Comparison of ENCODE assay signal across 18 cellular contexts in genomic region chr19:53579518-53579917, GRCh38. TPM values are rescaled to one million over a fixed set of nuclear protein-coding genes. Genes with fewer than 3 reads are reported as not detected.
A peak's percentile ranks its signal among the peaks of the same experiment; 100 is the strongest.
DNase-seq lines count a peak whose midpoint lies in the region; ATAC-seq, FAIRE-seq and TF ChIP-seq lines count a peak whose summit lies in the region.
"Had no signal": no experiment of that assay in that cellular context is flagged by ENCODE, and none has a peak within 500 bp of the region (broad histone marks: within the 10 kb centered on the region; RNA-seq: fewer than 3 reads in every experiment).

No MANE protein-coding gene starts in this region.

- no peak overlapping the region for H3K4me2 ChIP-seq in HepG2 (ENCODE audit: low read depth, low read length)
- H3K4me2 ChIP-seq: BLaER1 treated with 17β-estradiol and CSF1 and Interleukin-3, amounts not matched to agents 10 nM and 100 nM had no signal

- BruUV-seq in HepG2 (replicated peaks; lab: Mats Ljungman, UMichigan) = no TSS peak

- no peak overlapping the region for H3K9ac ChIP-seq in HepG2 (ENCODE audit: insufficient read depth, low read depth, low read length)
- H3K9ac ChIP-seq: BLaER1 treated with 17β-estradiol and CSF1 and Interleukin-3, amounts not matched to agents 10 nM and 100 nM had no signal

- peaks cover 21% of the 10 kb centered on the region for H3K9me3 ChIP-seq in HepG2 (ENCODE audit: low read length)
- H3K9me3 ChIP-seq in right lobe of liver = peaks cover 0 to 25% (median 9%) of the 10 kb centered on the region in 4 donors

- CTCF ChIA-PET in HepG2 (lab: Yijun Ruan, JAX; ENCODE audit: low intra/inter-chr PET ratio, low total read pairs) = no interaction called here

- H3K36me3 ChIP-seq in HepG2 (replicated peaks in 1 of 2; ENCODE audit: control insufficient read depth in 1 of 2, insufficient read depth in 2 of 2, low read length in 2 of 2) = peaks cover 12 to 25% of the 10 kb centered on the region in 2 experiments
- H3K36me3 ChIP-seq in right lobe of liver = peaks cover 0 to 30% (median 13%) of the 10 kb centered on the region in 4 donors

- H3K27me3 ChIP-seq in HepG2 (ENCODE audit: control insufficient read depth in 1 of 2, insufficient read depth in 2 of 2, low read length in 2 of 2) (no peaks in the 10 kb centered on the region), right lobe of liver (no peaks in the 10 kb centered on the region)
- H3K27me3 ChIP-seq: BLaER1 treated with 17β-estradiol and CSF1 and Interleukin-3, amounts not matched to agents 10 nM and 100 nM had no signal

- peaks cover 33% of the 10 kb centered on the region for H3K9me3 Mint-ChIP-seq in central memory CD8-positive, alpha-beta T cell
- H3K9me3 Mint-ChIP-seq in activated CD4-positive, alpha-beta T cell treated with anti-CD3 and anti-CD28 coated beads, Interleukin-2, amount 10 ng/mL, durations not matched to agents 24 days and 14 days = peaks cover 24% of the 10 kb centered on the region

- TF ChIP-seq RAD21 in HepG2 (CRISPR knock-in tag; IDR thresholded peaks at IDR 0.05) = no peak
- no peak for TF ChIP-seq RAD21 in Ishikawa (IDR thresholded peaks at IDR 0.05; ENCODE audit: low read depth)

- H3K36me3 Mint-ChIP-seq in central memory CD8-positive, alpha-beta T cell (ENCODE audit: insufficient read depth) = peaks cover 46% of the 10 kb centered on the region
- peaks cover 53% of the 10 kb centered on the region for H3K36me3 Mint-ChIP-seq in activated CD4-positive, alpha-beta T cell treated with anti-CD3 and anti-CD28 coated beads, Interleukin-2, amount 10 ng/mL, durations not matched to agents 24 days and 14 days (ENCODE audit: low read depth)

- no peaks in the 10 kb centered on the region for H3K27me3 Mint-ChIP-seq in central memory CD8-positive, alpha-beta T cell
- H3K27me3 Mint-ChIP-seq in activated CD4-positive, alpha-beta T cell treated with anti-CD3 and anti-CD28 coated beads, Interleukin-2, amount 10 ng/mL, durations not matched to agents 24 days and 14 days = no peaks in the 10 kb centered on the region
- H3K27me3 Mint-ChIP-seq: CD4-positive, alpha-beta memory T cell had no signal

- peaks cover 49% of the 10 kb centered on the region for H3K4me1 ChIP-seq in HepG2 (ENCODE audit: insufficient read depth, low read length)
- H3K4me1 ChIP-seq in right lobe of liver = no peaks in the 10 kb centered on the region
- H3K4me1 ChIP-seq: BLaER1 treated with 17β-estradiol and CSF1 and Interleukin-3, amounts not matched to agents 10 nM and 100 nM had no signal

- peak in 1 of 2 experiments; percentile 31; a peak in 1 of 4 replicates for TF ChIP-seq EP300 in HepG2 (IDR thresholded peaks at IDR 0.05; ENCODE audit: low read depth in 2 of 2, low read length in 2 of 2)
- TF ChIP-seq EP300 in HepG2 (CRISPR knock-in tag; IDR thresholded peaks at IDR 0.05; ENCODE audit: borderline replicate concordance) = no peak
- no peak for TF ChIP-seq EP300 in Ishikawa (IDR thresholded peaks at IDR 0.05; ENCODE audit: borderline replicate concordance)

- H2AFZ ChIP-seq in HepG2 (ENCODE audit: low read length) = no peak overlapping the region

- in situ Hi-C loops in HepG2 (cut with HindIII; ENCODE audit: extremely low pct_ligation_motif_present, low pct_unique_long_range_greater_than_20kb) = no loop called here

- no peaks in the 10 kb centered on the region for H4K20me1 ChIP-seq in HepG2 (ENCODE audit: insufficient read depth, low read length)
- H4K20me1 ChIP-seq: BLaER1 treated with 17β-estradiol and CSF1 and Interleukin-3, amounts not matched to agents 10 nM and 100 nM had no signal

- peak overlapping the region; percentile 51 for H3K27ac Mint-ChIP-seq in central memory CD8-positive, alpha-beta T cell (ENCODE audit: low read depth)
- H3K27ac Mint-ChIP-seq in activated CD4-positive, alpha-beta T cell treated with anti-CD3 and anti-CD28 coated beads, Interleukin-2, amount 10 ng/mL, durations not matched to agents 24 days and 14 days = no peak overlapping the region
- H3K27ac Mint-ChIP-seq: H9 had no signal

- POLR2A ChIA-PET in HepG2 (lab: Yijun Ruan, JAX) = no interaction called here

- H3K4me3 ChIP-seq in HepG2 (replicated peaks in 1 of 3; ENCODE audit: insufficient read depth in 1 of 3, low read depth in 2 of 3, low read length in 3 of 3) = no peak overlapping the region
- H3K4me3 ChIP-seq in right lobe of liver = no peak overlapping the region
- H3K4me3 ChIP-seq: BLaER1 treated with 17β-estradiol and CSF1 and Interleukin-3, amounts not matched to agents 10 nM and 100 nM had no signal

- TF ChIP-seq CTCF in HepG2 (CRISPR knock-in tag; IDR thresholded peaks at IDR 0.05) (no peak), right lobe of liver (IDR thresholded peaks at IDR 0.05) (no peak)

- no peaks in the 10 kb centered on the region for H3K79me2 ChIP-seq in HepG2 (ENCODE audit: insufficient read depth, low read length)

- intact Hi-C loops in HepG2 (cut with micrococcal nuclease; ENCODE audit: unreplicated experiment) = no loop called here
- intact Hi-C loops in right lobe of liver (cut with DNase I) = no loop called here
- intact Hi-C loops in activated CD4-positive, alpha-beta T cell treated with anti-CD3 and anti-CD28 coated beads, Interleukin-2, amount 10 ng/mL, durations not matched to agents 24 days and 14 days (cut with micrococcal nuclease) = no loop called here

- no peaks in the 10 kb centered on the region for H3K4me1 Mint-ChIP-seq in central memory CD8-positive, alpha-beta T cell
- H3K4me1 Mint-ChIP-seq in activated CD4-positive, alpha-beta T cell treated with anti-CD3 and anti-CD28 coated beads, Interleukin-2, amount 10 ng/mL, durations not matched to agents 24 days and 14 days = no peaks in the 10 kb centered on the region
- H3K4me1 Mint-ChIP-seq: CD4-positive, alpha-beta memory T cell had no signal

- DNase-seq in HepG2 (ENCODE audit: low spot score) (no peak), right lobe of liver (no peak), midbrain (lab: John Stamatoyannopoulos, UW) (no peak)
- no peak for DNase-seq in central memory CD8-positive, alpha-beta T cell (ENCODE audit: low spot score in 2 of 2)
- no peak for DNase-seq in activated CD4-positive, alpha-beta T cell treated with anti-CD3 and anti-CD28 coated beads, Interleukin-2, amount 10 ng/mL, durations not matched to agents 24 days and 14 days
- DNase-seq: 8988T; ACHN; CD4-positive, alpha-beta memory T cell; COR-L47; DMS53; GF-D8; H9; Karpas-422 had no signal

- no peak overlapping the region for H3K4me3 Mint-ChIP-seq in central memory CD8-positive, alpha-beta T cell
- H3K4me3 Mint-ChIP-seq in activated CD4-positive, alpha-beta T cell treated with anti-CD3 and anti-CD28 coated beads, Interleukin-2, amount 10 ng/mL, durations not matched to agents 24 days and 14 days = no peak overlapping the region
- H3K4me3 Mint-ChIP-seq: CD4-positive, alpha-beta memory T cell; H9 had no signal

- no peak for FAIRE-seq in HepG2 (lab: Jason Lieb, UNC)
- FAIRE-seq: GM19239 had no signal

- H3K27ac ChIP-seq in HepG2 (ENCODE audit: extremely low read length, insufficient read depth, low read length) (peak overlapping the region; percentile 2), right lobe of liver (no peak overlapping the region)
- H3K27ac ChIP-seq: BLaER1 treated with 17β-estradiol and CSF1 and Interleukin-3, amounts not matched to agents 10 nM and 100 nM had no signal

- no peak for TF ChIP-seq POLR2A in HepG2 (IDR thresholded peaks at IDR 0.05; ENCODE audit: insufficient read depth in 1 of 2, low read depth in 2 of 2, low read length in 2 of 2)
- TF ChIP-seq POLR2A in right lobe of liver (IDR thresholded peaks at IDR 0.05) = no peak

- 56% methylated on average over 2 of the region's 2 CpGs for WGBS in HepG2 (ENCODE audit: low lambda C conversion rate)
- 72% methylated on average over 2 of the region's 2 CpGs for WGBS in right lobe of liver (ENCODE audit: insufficient coverage, low coverage, low lambda C conversion rate, missing lambda C conversion rate)

- ATAC-seq in HepG2 = no peak
- ATAC-seq in right lobe of liver = no peak
- ATAC-seq in central memory CD8-positive, alpha-beta T cell (replicated peaks; ENCODE audit: extremely low read depth, poor library complexity, severe bottlenecking) = no peak
- no peak for ATAC-seq in HG03097 (IDR thresholded peaks at IDR 0.05; ENCODE audit: low FRiP score, unreplicated experiment)

RNA-seq across cellular contexts. Expression of gene ZNF331, which starts 41.6 kb away (rescaled TPM):
- total RNA-seq in HepG2 (2016; rRNA removed; fragmentation: Illumina TruSeq; extraction: Trizol) = 13.3 and 15.2 TPM in 2 replicates
- 5.0 and 5.3 TPM in 2 replicates for total RNA-seq in HepG2 (2016; cell fraction: cytosol; rRNA removed; fragmentation: Illumina TruSeq; extraction: Trizol; ENCODE audit: low read depth)
- total RNA-seq in HepG2 (2016; cell fraction: insoluble cytoplasmic fraction; rRNA removed; fragmentation: Illumina TruSeq; extraction: Trizol) = 11.2 and 12.7 TPM in 2 replicates
- 8.0 and 8.5 TPM in 2 replicates for total RNA-seq in HepG2 (2016; cell fraction: membrane; rRNA removed; fragmentation: Illumina TruSeq; extraction: Trizol)
- total RNA-seq in HepG2 (2016; cell fraction: nucleus; rRNA removed; fragmentation: Illumina TruSeq; extraction: Trizol) = 16.0 and 20.7 TPM in 2 replicates
- 8.2 and 9.5 TPM in 2 replicates for polyA plus RNA-seq in HepG2 (2011; rRNA removed)
- 3.3 and 4.9 TPM in 2 replicates for polyA plus RNA-seq in HepG2 (2011; cell fraction: cytosol; rRNA removed)
- 20.2 and 21.6 TPM in 2 replicates for polyA plus RNA-seq in HepG2 (2011; cell fraction: nucleus; rRNA removed)
- polyA plus RNA-seq in HepG2 (2012) = 22.2 and 38.0 TPM in 2 replicates
- polyA plus RNA-seq in HepG2 (2016; cell fraction: cytosol; fragmentation: Illumina TruSeq; extraction: Trizol; ENCODE audit: low read depth) = 1.2 and 1.3 TPM in 2 replicates
- 10.1 and 10.3 TPM in 2 replicates for polyA plus RNA-seq in HepG2 (2016; cell fraction: insoluble cytoplasmic fraction; fragmentation: Illumina TruSeq; extraction: Trizol; ENCODE audit: low read depth)
- 2.9 and 3.4 TPM in 2 replicates for polyA plus RNA-seq in HepG2 (2016; cell fraction: membrane; fragmentation: Illumina TruSeq; extraction: Trizol; ENCODE audit: low read depth)
- polyA plus RNA-seq in HepG2 (2016; cell fraction: nucleus; fragmentation: Illumina TruSeq; extraction: Trizol; ENCODE audit: insufficient read depth, low read depth) = 51.3 and 54.8 TPM in 2 replicates
- polyA minus RNA-seq in HepG2 (2011; rRNA and poly(A)+ RNA removed; ENCODE audit: low replicate concordance) = 5.6 and 18.7 TPM in 2 replicates
- polyA minus RNA-seq in HepG2 (2011; cell fraction: cytosol; rRNA and poly(A)+ RNA removed) = 7.9 and 9.9 TPM in 2 replicates
- polyA minus RNA-seq in HepG2 (2011; cell fraction: nucleus; rRNA and poly(A)+ RNA removed) = 20.4 and 22.9 TPM in 2 replicates
- 1 to 10 TPM; 2.0 to 5.8 (median 3.5) TPM for total RNA-seq in right lobe of liver
- 18.2 and 18.9 TPM in 2 replicates for total RNA-seq in activated CD4-positive, alpha-beta T cell treated with anti-CD3 and anti-CD28 coated beads, Interleukin-2, amount 10 ng/mL, durations not matched to agents 24 days and 14 days

RNA-seq across cellular contexts. Expression of gene DPRX, which starts 52.3 kb away (rescaled TPM):
- total RNA-seq in HepG2 (2016; rRNA removed; fragmentation: Illumina TruSeq; extraction: Trizol) = not detected in 2 replicates
- not detected in 2 replicates for total RNA-seq in HepG2 (2016; cell fraction: cytosol; rRNA removed; fragmentation: Illumina TruSeq; extraction: Trizol; ENCODE audit: low read depth)
- total RNA-seq in HepG2 (2016; cell fraction: insoluble cytoplasmic fraction; rRNA removed; fragmentation: Illumina TruSeq; extraction: Trizol) = not detected in 2 replicates
- not detected in 2 replicates for total RNA-seq in HepG2 (2016; cell fraction: membrane; rRNA removed; fragmentation: Illumina TruSeq; extraction: Trizol)
- total RNA-seq in HepG2 (2016; cell fraction: nucleus; rRNA removed; fragmentation: Illumina TruSeq; extraction: Trizol) = not detected in 2 replicates
- polyA plus RNA-seq in HepG2 (2011; rRNA removed) = 0.24 TPM in 1 of 2 replicates, not detected in the other
- not detected in 2 replicates for polyA plus RNA-seq in HepG2 (2011; cell fraction: cytosol; rRNA removed)
- 0.34 TPM in 1 of 2 replicates, not detected in the other for polyA plus RNA-seq in HepG2 (2011; cell fraction: nucleus; rRNA removed)
- polyA plus RNA-seq in HepG2 (2012) = not detected in 2 replicates
- polyA plus RNA-seq in HepG2 (2016; cell fraction: cytosol; fragmentation: Illumina TruSeq; extraction: Trizol; ENCODE audit: low read depth) = not detected in 2 replicates
- polyA plus RNA-seq in HepG2 (2016; cell fraction: insoluble cytoplasmic fraction; fragmentation: Illumina TruSeq; extraction: Trizol; ENCODE audit: low read depth) = not detected in 2 replicates
- not detected in 2 replicates for polyA plus RNA-seq in HepG2 (2016; cell fraction: membrane; fragmentation: Illumina TruSeq; extraction: Trizol; ENCODE audit: low read depth)
- not detected in 2 replicates for polyA plus RNA-seq in HepG2 (2016; cell fraction: nucleus; fragmentation: Illumina TruSeq; extraction: Trizol; ENCODE audit: insufficient read depth, low read depth)
- polyA minus RNA-seq in HepG2 (2011; rRNA and poly(A)+ RNA removed; ENCODE audit: low replicate concordance) = not detected in 2 replicates
- not detected in 2 replicates for polyA minus RNA-seq in HepG2 (2011; cell fraction: cytosol; rRNA and poly(A)+ RNA removed)
- not detected in 2 replicates for polyA minus RNA-seq in HepG2 (2011; cell fraction: nucleus; rRNA and poly(A)+ RNA removed)
- not detected for total RNA-seq in right lobe of liver
- not detected in 2 replicates for total RNA-seq in activated CD4-positive, alpha-beta T cell treated with anti-CD3 and anti-CD28 coated beads, Interleukin-2, amount 10 ng/mL, durations not matched to agents 24 days and 14 days
- total RNA-seq: CD4-positive, alpha-beta memory T cell; H9; HT-29 had no signal
- polyA plus RNA-seq: CD4-positive, alpha-beta memory T cell had no signal
